Comparison of ENCODE assay signal across 17 cellular contexts in the genomic region with DNA sequence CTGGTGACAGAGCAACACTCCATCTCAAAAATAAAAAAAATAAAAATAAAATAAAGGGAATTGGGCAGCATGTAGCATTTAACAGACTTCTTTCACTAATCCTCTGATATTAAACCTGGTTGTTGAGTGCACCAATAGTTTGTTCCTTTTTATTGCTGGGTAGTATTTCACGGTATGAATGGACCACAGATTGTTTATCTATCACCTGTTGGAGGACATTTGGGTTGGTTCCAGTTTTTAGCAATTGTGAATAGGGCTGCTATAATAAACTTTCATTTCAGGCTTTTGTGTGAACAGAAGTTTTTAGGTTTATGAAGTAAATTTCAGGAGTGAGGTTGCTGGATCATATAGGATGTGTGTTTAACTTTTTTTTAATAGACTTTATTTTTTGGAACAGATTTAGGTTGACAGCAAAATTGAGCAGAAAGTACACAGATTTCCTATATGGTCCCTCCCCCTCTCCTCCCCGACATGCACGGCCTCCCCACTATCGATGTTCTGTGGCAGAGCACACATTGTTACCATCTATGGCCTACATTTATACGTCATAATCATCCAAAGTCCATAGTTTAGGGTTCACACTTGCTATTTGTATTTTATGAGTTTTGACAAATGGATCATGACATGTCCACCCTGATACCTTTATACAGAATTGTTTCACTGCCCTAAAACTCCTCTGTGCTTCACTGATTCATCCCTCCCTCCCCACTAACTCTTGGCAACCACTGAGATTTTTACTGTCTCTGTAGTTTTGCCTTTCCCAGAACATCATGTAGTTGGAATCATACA.
DNase-seq lines count a peak whose midpoint lies in the region; ATAC-seq, FAIRE-seq and TF ChIP-seq lines count a peak whose summit lies in the region.
"Had no signal": no experiment of that assay in that cellular context is flagged by ENCODE, and none has a peak within 500 bp of the region (broad histone marks: within the 10 kb centered on the region; RNA-seq: fewer than 3 reads in every experiment).

No MANE protein-coding gene starts in this region.

- DNase-seq in hepatocyte (ENCODE audit: low spot score) (no peak), right lobe of liver (no peak), small intestine (peak; percentile 98), SJCRH30 (no peak), erythroblast (lab: John Stamatoyannopoulos, UW) (no peak), PC-9 (no peak)
- DNase-seq: C1 segment of cervical spinal cord; CD4-positive, alpha-beta T cell; DMS79; GOT3; H9 had no signal

- no peaks in the 10 kb centered on the region for H3K9me2 ChIP-seq in hepatocyte (replicated peaks; ENCODE audit: insufficient read depth)
- H3K9me2 ChIP-seq in PC-9 (ENCODE audit: insufficient read depth), result no peaks in the 10 kb centered on the region

- no peak overlapping the region for H3K4me3 ChIP-seq in hepatocyte
- H3K4me3 ChIP-seq in right lobe of liver, result no peak overlapping the region
- no peak overlapping the region for H3K4me3 ChIP-seq in small intestine (ENCODE audit: low read depth in 1 of 2, low read length in 2 of 2)
- H3K4me3 ChIP-seq in SJCRH30, result no peak overlapping the region
- no peak overlapping the region for H3K4me3 ChIP-seq in PC-9
- H3K4me3 ChIP-seq: GM12878 had no signal

- ATAC-seq in right lobe of liver, result peak; percentile 78 to 90 (median 84)
- no peak for ATAC-seq in GM18873 (IDR thresholded peaks at IDR 0.05; ENCODE audit: low FRiP score, unreplicated experiment)
- ATAC-seq: GM12878 had no signal

- CTCF ChIA-PET in PC-9 (lab: Charles Lee), result no interaction called here

- TF ChIP-seq POLR2A in right lobe of liver (IDR thresholded peaks at IDR 0.05) (no peak), erythroblast (IDR thresholded peaks at IDR 0.05; ENCODE audit: low read length) (no peak)

- H4K20me1 ChIP-seq in hepatocyte (ENCODE audit: insufficient read depth, poor library complexity, severe bottlenecking) (no peaks in the 10 kb centered on the region), PC-9 (ENCODE audit: insufficient read depth) (no peaks in the 10 kb centered on the region)

- H3K27me3 ChIP-seq in hepatocyte, result no peaks in the 10 kb centered on the region
- H3K27me3 ChIP-seq in right lobe of liver, result no peaks in the 10 kb centered on the region
- no peaks in the 10 kb centered on the region for H3K27me3 ChIP-seq in small intestine (ENCODE audit: control insufficient read depth in 2 of 2, insufficient read depth in 2 of 2, low read length in 2 of 2)
- H3K27me3 ChIP-seq in SJCRH30, result no peaks in the 10 kb centered on the region
- no peaks in the 10 kb centered on the region for H3K27me3 ChIP-seq in PC-9 (ENCODE audit: insufficient read depth, low read depth)

- peak; percentile 76 for FAIRE-seq in small intestine (lab: Jason Lieb, UNC)
- FAIRE-seq: A204.1, GM12878, GM19239 had no signal

- POLR2A ChIA-PET in PC-9 (lab: Charles Lee; ENCODE audit: unreplicated experiment), result no interaction called here

- 94% methylated on average over 5 of the region's 5 CpGs for whole genome bisulfite sequencing in hepatocyte (ENCODE audit: low lambda C conversion rate, missing lambda C conversion rate)
- 32% methylated on average over 5 of the region's 5 CpGs for WGBS in right lobe of liver (ENCODE audit: insufficient coverage, low coverage, low lambda C conversion rate, missing lambda C conversion rate)
- 17 to 46% (median 39%) methylated on average over 5 of the region's 5 CpGs for WGBS in small intestine, 3 donors

- H3K27ac ChIP-seq in VCaP, result peak overlapping the region; percentile 70; the same call in 1 of the 2 replicates
- peak overlapping the region; percentile 32 for H3K27ac ChIP-seq in hepatocyte
- peak overlapping the region in 2 of 3 donors; percentile 45 to 63 for H3K27ac ChIP-seq in right lobe of liver
- H3K27ac ChIP-seq in small intestine (ENCODE audit: low read depth in 1 of 2, low read length in 1 of 2), result peak overlapping the region; percentile 48 to 83
- no peak overlapping the region for H3K27ac ChIP-seq in SJCRH30
- H3K27ac ChIP-seq in PC-9, result no peak overlapping the region
- H3K27ac ChIP-seq: HL-60 had no signal

- no TSS peak for BruUV-seq in PC-9 (replicated peaks; lab: Mats Ljungman, UMichigan)

- no peaks in the 10 kb centered on the region for H3K79me2 ChIP-seq in hepatocyte
- no peaks in the 10 kb centered on the region for H3K79me2 ChIP-seq in PC-9 (ENCODE audit: low read depth)

- H3K36me3 ChIP-seq in hepatocyte (replicated peaks; ENCODE audit: insufficient read depth, low read depth) (no peaks in the 10 kb centered on the region), right lobe of liver (no peaks in the 10 kb centered on the region), small intestine (ENCODE audit: control insufficient read depth in 2 of 2, insufficient read depth in 2 of 2, low read length in 2 of 2) (no peaks in the 10 kb centered on the region), SJCRH30 (no peaks in the 10 kb centered on the region), PC-9 (ENCODE audit: low read depth) (no peaks in the 10 kb centered on the region)

- intact Hi-C loops in right lobe of liver (cut with DNase I), result no loop called here
- intact Hi-C loops in PC-9 (cut with micrococcal nuclease; ENCODE audit: unreplicated experiment), result no loop called here

- H3K4me2 ChIP-seq in hepatocyte (no peak overlapping the region), PC-9 (no peak overlapping the region)

- H3K9me3 ChIP-seq in hepatocyte (ENCODE audit: low read depth), result peaks cover 7% of the 10 kb centered on the region
- peaks cover 0 to 3% (median 0%) of the 10 kb centered on the region in 4 donors for H3K9me3 ChIP-seq in right lobe of liver
- no peaks in the 10 kb centered on the region for H3K9me3 ChIP-seq in small intestine (ENCODE audit: control insufficient read depth, low read depth)
- peaks cover 2% of the 10 kb centered on the region; the same call in 1 of the 2 replicates for H3K9me3 ChIP-seq in SJCRH30 (replicated peaks)
- H3K9me3 ChIP-seq in PC-9 (ENCODE audit: insufficient read depth, low read depth), result peaks cover 5% of the 10 kb centered on the region

- no peaks in the 10 kb centered on the region for H3F3A ChIP-seq in PC-9 (ENCODE audit: insufficient read depth, low read depth)

- no peak for TF ChIP-seq CTCF in VCaP (conservative IDR thresholded peaks at IDR 0.05)
- no peak for TF ChIP-seq CTCF in hepatocyte (IDR thresholded peaks at IDR 0.05; ENCODE audit: poor library complexity)
- TF ChIP-seq CTCF in right lobe of liver (IDR thresholded peaks at IDR 0.05), result no peak
- no peak for TF ChIP-seq CTCF in PC-9 (conservative IDR thresholded peaks at IDR 0.05)

- H2AFZ ChIP-seq in hepatocyte (no peak overlapping the region), PC-9 (no peak overlapping the region)

- H3K4me1 ChIP-seq in hepatocyte (ENCODE audit: insufficient read depth), result no peaks in the 10 kb centered on the region
- H3K4me1 ChIP-seq in right lobe of liver, result peaks cover 0 to 35% (median 12%) of the 10 kb centered on the region in 4 donors
- H3K4me1 ChIP-seq in small intestine (ENCODE audit: control insufficient read depth in 2 of 2, insufficient read depth in 1 of 2, low read depth in 1 of 2, low read length in 1 of 2), result peaks cover 0 to 2% of the 10 kb centered on the region in 2 donors
- H3K4me1 ChIP-seq in SJCRH30, result no peaks in the 10 kb centered on the region
- no peaks in the 10 kb centered on the region for H3K4me1 ChIP-seq in PC-9 (replicated peaks; ENCODE audit: insufficient read depth)

Comparison
In these comparisons a context has a peak if more than half of its experiments do, and no peak if none do; other contexts are left out.
1. H3K27ac ChIP-seq: peak in VCaP (single experiment), hepatocyte (single experiment), right lobe of liver (2 of 3) and small intestine (2 of 2); none in SJCRH30 (single experiment) and PC-9 (single experiment).